Comparison of ENCODE assay signal across 1 cellular context in the genomic region with DNA sequence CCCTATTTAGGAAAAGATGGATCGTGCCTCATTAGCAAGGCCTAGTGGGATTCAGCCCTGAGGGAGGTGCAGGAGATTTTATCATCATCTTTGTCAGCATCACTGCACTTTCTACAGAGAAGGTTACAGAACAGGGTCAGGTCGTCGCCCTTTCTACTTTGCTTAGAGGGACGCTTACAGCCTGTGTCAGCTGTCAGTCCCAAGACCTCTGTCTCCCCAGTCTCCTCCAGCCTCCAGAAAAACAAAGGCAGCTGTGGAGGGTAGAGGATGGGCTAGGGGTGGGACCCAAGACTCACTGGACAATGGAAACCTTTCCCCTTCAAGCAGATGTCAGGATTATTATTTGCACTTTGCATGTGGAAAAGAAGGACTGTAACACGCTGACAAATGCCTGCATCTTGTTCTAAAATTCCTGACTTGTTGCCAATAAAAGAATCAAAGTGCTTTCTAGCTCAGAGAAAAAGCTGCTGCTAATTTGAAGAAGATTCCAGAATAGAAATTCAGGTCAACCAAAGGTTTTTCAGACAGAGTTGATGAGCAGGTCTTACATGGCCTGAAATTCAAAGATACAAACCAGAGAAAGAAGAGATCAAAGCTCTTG.
TF ChIP-seq lines count a peak whose summit lies in the region.

No MANE protein-coding gene starts in this region.

TF ChIP-seq in HepG2, 621 proteins besides CTCF, POLR2A, EP300 and RAD21:
- TF ChIP-seq ZNF761 (CRISPR knock-in tag; conservative IDR thresholded peaks at IDR 0.05) (no peak), ZBTB1 (CRISPR knock-in tag; IDR thresholded peaks at IDR 0.05; ENCODE audit: borderline replicate concordance) (no peak), ZBTB20 (CRISPR knock-in tag; IDR thresholded peaks at IDR 0.05; ENCODE audit: borderline replicate concordance, low read depth) (no peak), U2AF1 (optimal IDR thresholded peaks at IDR 0.05; ENCODE audit: low read depth, low read length) (no peak), ZNF430 (CRISPR knock-in tag; IDR thresholded peaks at IDR 0.05) (no peak), POGZ (CRISPR knock-in tag; IDR thresholded peaks at IDR 0.05) (no peak), TOPORS (CRISPR knock-in tag; IDR thresholded peaks at IDR 0.05) (no peak), THAP11 (CRISPR knock-in tag; IDR thresholded peaks at IDR 0.05) (no peak), ZNF10 (CRISPR knock-in tag; IDR thresholded peaks at IDR 0.05; ENCODE audit: borderline replicate concordance, low read depth) (no peak), HNF4A (CRISPR knock-in tag; IDR thresholded peaks at IDR 0.05) (no peak), TSC22D2 (CRISPR knock-in tag; IDR thresholded peaks at IDR 0.05; ENCODE audit: borderline replicate concordance) (no peak), SAP130 (CRISPR knock-in tag; IDR thresholded peaks at IDR 0.05; ENCODE audit: low read depth) (no peak), NFIB (CRISPR knock-in tag; IDR thresholded peaks at IDR 0.05; ENCODE audit: borderline replicate concordance) (no peak), ZNF569 (CRISPR knock-in tag; IDR thresholded peaks at IDR 0.05; ENCODE audit: borderline replicate concordance) (no peak), HNRNPUL1 (IDR thresholded peaks at IDR 0.05; ENCODE audit: low read depth, low read length) (no peak), ZNF121 (CRISPR knock-in tag; IDR thresholded peaks at IDR 0.05) (no peak), ZNF484 (CRISPR knock-in tag; IDR thresholded peaks at IDR 0.05; ENCODE audit: borderline replicate concordance, low read depth) (no peak)
- TF ChIP-seq, protein P1, sequence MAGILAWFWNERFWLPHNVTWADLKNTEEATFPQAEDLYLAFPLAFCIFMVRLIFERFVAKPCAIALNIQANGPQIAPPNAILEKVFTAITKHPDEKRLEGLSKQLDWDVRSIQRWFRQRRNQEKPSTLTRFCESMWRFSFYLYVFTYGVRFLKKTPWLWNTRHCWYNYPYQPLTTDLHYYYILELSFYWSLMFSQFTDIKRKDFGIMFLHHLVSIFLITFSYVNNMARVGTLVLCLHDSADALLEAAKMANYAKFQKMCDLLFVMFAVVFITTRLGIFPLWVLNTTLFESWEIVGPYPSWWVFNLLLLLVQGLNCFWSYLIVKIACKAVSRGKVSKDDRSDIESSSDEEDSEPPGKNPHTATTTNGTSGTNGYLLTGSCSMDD (CRISPR knock-in tag; IDR thresholded peaks at IDR 0.05), result no peak
- TF ChIP-seq, protein P2, sequence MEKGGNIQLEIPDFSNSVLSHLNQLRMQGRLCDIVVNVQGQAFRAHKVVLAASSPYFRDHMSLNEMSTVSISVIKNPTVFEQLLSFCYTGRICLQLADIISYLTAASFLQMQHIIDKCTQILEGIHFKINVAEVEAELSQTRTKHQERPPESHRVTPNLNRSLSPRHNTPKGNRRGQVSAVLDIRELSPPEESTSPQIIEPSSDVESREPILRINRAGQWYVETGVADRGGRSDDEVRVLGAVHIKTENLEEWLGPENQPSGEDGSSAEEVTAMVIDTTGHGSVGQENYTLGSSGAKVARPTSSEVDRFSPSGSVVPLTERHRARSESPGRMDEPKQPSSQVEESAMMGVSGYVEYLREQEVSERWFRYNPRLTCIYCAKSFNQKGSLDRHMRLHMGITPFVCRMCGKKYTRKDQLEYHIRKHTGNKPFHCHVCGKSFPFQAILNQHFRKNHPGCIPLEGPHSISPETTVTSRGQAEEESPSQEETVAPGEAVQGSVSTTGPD (CRISPR knock-in tag; IDR thresholded peaks at IDR 0.05), result no peak
- TF ChIP-seq, protein P3, sequence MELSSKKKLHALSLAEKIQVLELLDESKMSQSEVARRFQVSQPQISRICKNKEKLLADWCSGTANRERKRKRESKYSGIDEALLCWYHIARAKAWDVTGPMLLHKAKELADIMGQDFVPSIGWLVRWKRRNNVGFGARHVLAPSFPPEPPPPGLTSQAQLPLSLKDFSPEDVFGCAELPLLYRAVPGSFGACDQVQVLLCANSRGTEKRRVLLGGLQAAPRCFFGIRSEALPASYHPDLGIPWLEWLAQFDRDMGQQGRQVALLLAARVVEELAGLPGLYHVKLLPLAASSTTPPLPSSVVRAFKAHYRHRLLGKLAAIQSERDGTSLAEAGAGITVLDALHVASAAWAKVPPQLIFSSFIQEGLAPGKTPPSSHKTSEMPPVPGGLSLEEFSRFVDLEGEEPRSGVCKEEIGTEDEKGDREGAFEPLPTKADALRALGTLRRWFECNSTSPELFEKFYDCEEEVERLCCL (CRISPR knock-in tag; IDR thresholded peaks at IDR 0.05; ENCODE audit: borderline replicate concordance), result no peak
